Comparison of ENCODE assay signal across 11 cellular contexts in the genomic region with DNA sequence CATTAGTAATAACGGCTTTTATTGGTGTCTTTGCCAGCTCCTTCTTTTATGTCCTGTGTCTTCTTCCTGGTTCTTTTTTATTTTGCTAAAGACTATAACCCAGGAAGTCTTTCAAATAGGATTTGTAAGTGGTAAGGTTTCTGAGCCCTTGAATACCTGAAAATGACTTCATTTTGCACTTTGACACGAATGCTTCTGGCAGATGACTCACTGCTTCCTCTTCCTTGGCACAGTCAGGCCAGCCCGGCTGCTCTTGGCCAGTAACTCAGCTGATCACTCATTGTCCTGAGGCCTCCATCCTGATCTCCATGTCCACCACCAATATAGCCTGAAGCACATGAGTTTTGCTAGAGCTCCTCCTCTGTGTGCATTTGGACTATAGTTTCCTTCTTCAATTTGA. TPM values are rescaled to one million over a fixed set of nuclear protein-coding genes. Genes with fewer than 3 reads are reported as not detected.
A peak's percentile ranks its signal among the peaks of the same experiment; 100 is the strongest.
DNase-seq lines count a peak whose midpoint lies in the region; ATAC-seq and TF ChIP-seq lines count a peak whose summit lies in the region.
"Had no signal": no experiment of that assay in that cellular context is flagged by ENCODE, and none has a peak within 500 bp of the region (broad histone marks: within the 10 kb centered on the region; RNA-seq: fewer than 3 reads in every experiment).

No MANE protein-coding gene starts in this region.

- H3K36me3 Mint-ChIP-seq in activated T-cell treated with anti-CD3 and anti-CD28 coated beads, Interleukin-2, amount 50 U/mL, for 24 hours (ENCODE audit: low read depth): no peaks in the 10 kb centered on the region

- no peaks in the 10 kb centered on the region for H3K27me3 ChIP-seq in Peyer's patch

- TF ChIP-seq POLR2A in Peyer's patch (IDR thresholded peaks at IDR 0.05) (no peak), erythroblast (IDR thresholded peaks at IDR 0.05; ENCODE audit: low read length) (no peak)

- peak; percentile 68 for ATAC-seq in omental fat pad (ENCODE audit: low FRiP score)
- ATAC-seq in activated CD4-positive, CD25-positive, alpha-beta regulatory T cell treated with anti-CD3 and anti-CD28 coated beads, Interleukin-2, amount 50 U/mL, for 24 hours: no peak

- H3K4me1 ChIP-seq in Peyer's patch: peaks cover 0 to 17% (median 2%) of the 10 kb centered on the region in 4 donors

- DNase-seq in EH (ENCODE audit: low read depth) (peak; percentile 90), Peyer's patch (peak in 2 of 3 donors; percentile 65 to 82), fibroblast of gingiva (ENCODE audit: low read depth) (peak; percentile 75), omental fat pad (ENCODE audit: low spot score) (no peak), erythroblast (lab: John Stamatoyannopoulos, UW) (no peak)
- DNase-seq in activated T-cell treated with anti-CD3 and anti-CD28 coated beads, Interleukin-2, amount 50 U/mL, for 24 hours: no peak
- DNase-seq in effector CD4-positive, alpha-beta T cell: no peak
- DNase-seq: immature natural killer cell; stimulated activated CD4-positive, alpha-beta T cell treated with anti-CD3 and anti-CD28 coated beads, Interleukin-1b, Interleukin-23, amount 100 ng/mL, for 48 hours; T-helper 9 cell had no signal

- H3K36me3 ChIP-seq in Peyer's patch: peaks cover 0 to 14% (median 0%) of the 10 kb centered on the region in 3 donors

- no peak overlapping the region for H3K4me3 ChIP-seq in Peyer's patch

- peaks cover 9% of the 10 kb centered on the region for H3K27me3 Mint-ChIP-seq in activated T-cell treated with anti-CD3 and anti-CD28 coated beads, Interleukin-2, amount 50 U/mL, for 24 hours

- no peak overlapping the region for H3K4me3 Mint-ChIP-seq in activated T-cell treated with anti-CD3 and anti-CD28 coated beads, Interleukin-2, amount 50 U/mL, for 24 hours
- H3K4me3 Mint-ChIP-seq: immature natural killer cell had no signal

- H3K9me3 ChIP-seq in Peyer's patch: no peaks in the 10 kb centered on the region

- H3K4me1 Mint-ChIP-seq in activated T-cell treated with anti-CD3 and anti-CD28 coated beads, Interleukin-2, amount 50 U/mL, for 24 hours (ENCODE audit: low read depth): no peaks in the 10 kb centered on the region
- H3K4me1 Mint-ChIP-seq: immature natural killer cell had no signal

- peaks cover 13% of the 10 kb centered on the region for H3K9me3 Mint-ChIP-seq in activated T-cell treated with anti-CD3 and anti-CD28 coated beads, Interleukin-2, amount 50 U/mL, for 24 hours

- no peak overlapping the region for H3K27ac ChIP-seq in Peyer's patch

- no peak overlapping the region for H3K27ac Mint-ChIP-seq in activated T-cell treated with anti-CD3 and anti-CD28 coated beads, Interleukin-2, amount 50 U/mL, for 24 hours
- H3K27ac Mint-ChIP-seq: immature natural killer cell had no signal

- no peak for TF ChIP-seq CTCF in Peyer's patch (IDR thresholded peaks at IDR 0.05)
- no peak for TF ChIP-seq CTCF in omental fat pad (IDR thresholded peaks at IDR 0.05)

RNA-seq across cellular contexts. Expression of gene NR2E3, which starts 48.7 kb away (rescaled TPM):
- total RNA-seq in Peyer's patch (1 to 10 TPM in 3 of 4 donors, not detected in 1; 1.3 to 1.4 (median 1.3) TPM), omental fat pad (under 1 TPM in 2 of 4 donors, not detected in 2; 0.24 to 0.56 TPM)

Comparison
In these comparisons a context has a peak if more than half of its experiments do, and no peak if none do; other contexts are left out.
1. DNase-seq: peak in EH (single experiment), Peyer's patch (2 of 3) and fibroblast of gingiva (single experiment); none in omental fat pad (single experiment), activated T-cell treated with anti-CD3 and anti-CD28 coated beads, Interleukin-2, amount 50 U/mL, for 24 hours (single experiment), effector CD4-positive, alpha-beta T cell (single experiment) and erythroblast (0 of 2).